In the genomic region with DNA sequence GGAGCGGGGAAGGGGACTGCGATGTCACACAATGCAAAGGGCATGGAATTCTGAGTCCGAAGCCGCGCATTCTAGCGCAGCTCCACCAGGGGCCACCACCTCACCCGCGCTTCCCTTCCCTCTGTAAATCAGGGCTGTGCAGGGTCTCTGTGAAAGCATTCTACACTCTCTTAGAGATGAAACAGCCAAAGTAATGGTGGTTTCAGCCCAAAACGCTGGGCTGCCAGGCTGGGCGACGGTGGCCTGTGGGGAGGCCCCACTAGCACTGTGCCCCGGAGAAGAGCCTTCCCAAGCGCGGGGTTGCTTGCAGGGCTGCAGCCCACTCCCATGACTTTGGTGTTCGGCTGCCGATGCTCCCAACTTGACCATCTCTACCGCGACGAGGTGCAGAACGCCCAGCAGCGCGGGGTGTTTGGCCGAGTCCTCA, we compare ENCODE assay signal across 8 cellular contexts. TPM values are rescaled to one million over a fixed set of nuclear protein-coding genes. Genes with fewer than 3 reads are reported as not detected.
DNase-seq lines count a peak whose midpoint lies in the region; ATAC-seq and TF ChIP-seq lines count a peak whose summit lies in the region.

No MANE protein-coding gene starts in this region.

- H3K36me3 ChIP-seq in WERI-Rb-1 (no peaks in the 10 kb centered on the region), smooth muscle cell (ENCODE audit: low read depth) (no peaks in the 10 kb centered on the region)

- peaks cover 24% of the 10 kb centered on the region for H3K4me1 ChIP-seq in smooth muscle cell (ENCODE audit: low read depth)

- TF ChIP-seq CTCF in AG10803 (conservative IDR thresholded peaks at IDR 0.05; ENCODE audit: low read length) (peak; percentile 67), GM13976 (IDR thresholded peaks at IDR 0.05; ENCODE audit: borderline replicate concordance, control extremely low read depth, extremely low read depth, insufficient read depth, missing control alignments) (peak; percentile 50), WERI-Rb-1 (IDR thresholded peaks at IDR 0.05; ENCODE audit: low read depth, low read length) (peak; percentile 89), smooth muscle cell (IDR thresholded peaks at IDR 0.05; ENCODE audit: borderline replicate concordance, insufficient read depth, poor library complexity, severe bottlenecking) (peak; percentile 45)

- H3K4me3 ChIP-seq in AG10803 (ENCODE audit: low read length) (no peak overlapping the region), WERI-Rb-1 (ENCODE audit: low read depth, low read length) (no peak overlapping the region), smooth muscle cell (peak overlapping the region; percentile 16)

- no peak overlapping the region for H3K9ac ChIP-seq in smooth muscle cell (ENCODE audit: low read depth)

- no peaks in the 10 kb centered on the region for H3K79me2 ChIP-seq in smooth muscle cell (ENCODE audit: low read depth)

- DNase-seq in AG10803 (ENCODE audit: low read depth) (peak; percentile 28), GM13976 (ENCODE audit: low spot score) (no peak), WERI-Rb-1 (peak; percentile 68), glomerular visceral epithelial cell (ENCODE audit: extremely low spot score) (peak; percentile 31), smooth muscle cell (lab: John Stamatoyannopoulos, UW; ENCODE audit: unreplicated experiment) (no peak), NCI-H2107 treated with DMSO at 0.1 percent for 48 hours (lab: John Stamatoyannopoulos, UW; ENCODE audit: unreplicated experiment) (no peak)
- DNase-seq in stimulated activated CD4-positive, alpha-beta T cell treated with anti-CD3 and anti-CD28 coated beads, Interleukin-1b, Interleukin-23, amount 100 ng/mL, for 48 hours, result no peak

- peak overlapping the region; percentile 25; the same call in 1 of the 2 replicates for H3K27ac ChIP-seq in WERI-Rb-1
- H3K27ac ChIP-seq in smooth muscle cell (ENCODE audit: low read depth), result peak overlapping the region; percentile 4

- no peak overlapping the region for H2AFZ ChIP-seq in smooth muscle cell (ENCODE audit: low read depth)

- H3F3A ChIP-seq in smooth muscle cell (ENCODE audit: low read depth), result peaks cover 6% of the 10 kb centered on the region

- in situ Hi-C loops in GM13976 (cut with MboI; ENCODE audit: low sequenced_read_pairs, unreplicated experiment), result no loop called here

- WGBS in smooth muscle cell (ENCODE audit: low lambda C conversion rate), result 42% methylated on average over 23 of the region's 23 CpGs

- no peaks in the 10 kb centered on the region for H3K27me3 ChIP-seq in WERI-Rb-1 (ENCODE audit: insufficient read depth, low read depth, severe bottlenecking)
- no peaks in the 10 kb centered on the region for H3K27me3 ChIP-seq in smooth muscle cell (ENCODE audit: low read depth)

- no peaks in the 10 kb centered on the region for H4K20me1 ChIP-seq in smooth muscle cell (ENCODE audit: low read depth)

- H3K4me2 ChIP-seq in smooth muscle cell, result peak overlapping the region; percentile 76

- ATAC-seq in GM21360 (IDR thresholded peaks at IDR 0.05; ENCODE audit: unreplicated experiment), result no peak

- H3K9me3 ChIP-seq in WERI-Rb-1 (ENCODE audit: severe bottlenecking) (no peaks in the 10 kb centered on the region), smooth muscle cell (replicated peaks; ENCODE audit: low read depth) (no peaks in the 10 kb centered on the region)

RNA-seq across cellular contexts. Expression of gene ATG9B, which starts 11.4 kb away (rescaled TPM):
- total RNA-seq in smooth muscle cell, result 1.7 and 2.6 TPM in 2 replicates
- 6.5 and 16.6 TPM in 2 replicates for polyA plus RNA-seq in smooth muscle cell

RNA-seq across cellular contexts. Expression of gene ABCB8, which starts 15.3 kb away (rescaled TPM):
- total RNA-seq in smooth muscle cell, result 17.3 and 23.4 TPM in 2 replicates
- 24.2 and 27.0 TPM in 2 replicates for polyA plus RNA-seq in smooth muscle cell

RNA-seq across cellular contexts. Expression of gene NOS3, which starts 22.1 kb away (rescaled TPM):
- 3.4 and 6.2 TPM in 2 replicates for total RNA-seq in smooth muscle cell
- polyA plus RNA-seq in smooth muscle cell, result 7.8 and 11.7 TPM in 2 replicates

RNA-seq across cellular contexts. Expression of gene KCNH2, which starts 34.8 kb away (rescaled TPM):
- total RNA-seq in smooth muscle cell, result 12.9 and 13.3 TPM in 2 replicates
- 32.1 and 37.7 TPM in 2 replicates for polyA plus RNA-seq in smooth muscle cell

RNA-seq across cellular contexts. Expression of gene ASIC3, which starts 35.4 kb away (rescaled TPM):
- total RNA-seq in smooth muscle cell, result 2.2 and 2.3 TPM in 2 replicates
- 2.0 and 4.7 TPM in 2 replicates for polyA plus RNA-seq in smooth muscle cell

Comparison
In these comparisons a context has a peak if more than half of its experiments do, and no peak if none do; other contexts are left out.
1. DNase-seq: peak in AG10803 (single experiment), WERI-Rb-1 (single experiment) and glomerular visceral epithelial cell (single experiment); none in GM13976 (single experiment), smooth muscle cell (single experiment), stimulated activated CD4-positive, alpha-beta T cell treated with anti-CD3 and anti-CD28 coated beads, Interleukin-1b, Interleukin-23, amount 100 ng/mL, for 48 hours (single experiment) and NCI-H2107 treated with DMSO at 0.1 percent for 48 hours (single experiment).
2. Peak in every context shown above with its lines, with median percentiles within 50 percentile points of each other: CTCF ChIP-seq.